ENCODE assay signal across 1 cellular context in the genomic region with DNA sequence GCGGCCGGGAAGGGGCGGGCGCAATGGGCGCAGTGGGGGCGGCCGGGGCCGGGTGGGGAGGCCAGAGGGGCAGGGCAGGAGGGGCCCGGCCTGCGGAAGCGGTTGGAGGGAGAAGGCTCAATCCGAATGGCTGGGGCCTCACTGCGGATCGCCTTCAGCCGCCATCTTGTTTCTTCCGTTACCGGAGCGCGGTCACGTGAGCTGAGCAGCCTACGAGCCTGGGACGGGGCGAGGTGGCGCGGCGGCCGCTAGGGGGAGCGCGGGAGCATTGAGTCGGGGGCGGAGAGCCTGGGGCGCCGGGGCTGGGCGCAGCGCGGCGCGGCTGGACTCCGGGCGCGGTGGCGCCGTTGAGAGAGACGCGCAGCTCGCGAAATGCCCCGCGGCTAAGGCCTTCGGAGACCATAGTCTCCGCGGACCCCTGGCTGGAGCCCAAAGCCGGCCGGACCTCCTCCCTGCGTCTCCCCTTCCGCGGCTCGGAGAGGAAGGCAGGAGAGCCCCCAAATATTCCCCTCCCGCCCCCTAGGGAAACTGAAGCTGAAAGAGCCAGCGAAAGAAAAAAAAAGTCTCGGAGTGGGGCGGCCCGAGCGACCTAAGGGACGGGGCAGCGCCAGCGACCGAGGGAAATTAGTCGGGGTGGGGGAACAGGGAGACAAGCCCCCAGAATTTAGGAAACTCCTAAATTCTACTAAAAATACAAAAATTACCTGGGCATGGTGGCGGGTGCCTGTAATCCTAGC.
TF ChIP-seq lines count a peak whose summit lies in the region.
"Not testable (repeated sequence)": the region's sequence is repeated elsewhere in the genome, so short reads cannot be mapped to it uniquely, and the experiment has no call there.

A gene (minus strand): TSS at position 190 of the 737 bp plus-strand sequence. CDS start 22,221 bp downstream, outside the sequence.

TF ChIP-seq in HepG2, 621 proteins besides CTCF, POLR2A, EP300 and RAD21 (continued from another document and continues in another):
- TF ChIP-seq, protein P1, sequence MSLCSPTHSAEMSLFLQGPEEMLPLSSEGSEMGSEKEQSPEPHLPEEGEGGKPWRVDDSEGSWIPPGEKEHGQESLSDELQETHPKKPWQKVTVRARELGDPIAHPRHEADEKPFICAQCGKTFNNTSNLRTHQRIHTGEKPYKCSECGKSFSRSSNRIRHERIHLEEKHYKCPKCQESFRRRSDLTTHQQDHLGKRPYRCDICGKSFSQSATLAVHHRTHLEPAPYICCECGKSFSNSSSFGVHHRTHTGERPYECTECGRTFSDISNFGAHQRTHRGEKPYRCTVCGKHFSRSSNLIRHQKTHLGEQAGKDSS (CRISPR knock-in tag; IDR thresholded peaks at IDR 0.05; ENCODE audit: borderline replicate concordance, low read depth) = peak; percentile 82; the same call in 1 of the 2 replicates
- TF ChIP-seq ZNF768 (CRISPR knock-in tag; IDR thresholded peaks at IDR 0.05) = peak; percentile 77
- TF ChIP-seq ZNF121 (CRISPR knock-in tag; IDR thresholded peaks at IDR 0.05) = 0 out of 2 replicates have a peak, but pooled peaks have one; percentile 38
- TF ChIP-seq TBX3 (IDR thresholded peaks at IDR 0.05; ENCODE audit: borderline replicate concordance) = peak; percentile 47; the same call in 1 of the 2 replicates
- TF ChIP-seq ASH2L (IDR thresholded peaks at IDR 0.05; ENCODE audit: insufficient read length, low read depth, low read length) = peak; percentile 76
- TF ChIP-seq TSC22D2 (CRISPR knock-in tag; IDR thresholded peaks at IDR 0.05; ENCODE audit: borderline replicate concordance) = peak; percentile 90
- 0 out of 2 replicates have a peak, but pooled peaks have one; percentile 37 for TF ChIP-seq JUND (CRISPR knock-in tag; IDR thresholded peaks at IDR 0.05)
- peak; percentile 80 for TF ChIP-seq BRD4 (CRISPR knock-in tag; IDR thresholded peaks at IDR 0.05)
- TF ChIP-seq, protein P2, sequence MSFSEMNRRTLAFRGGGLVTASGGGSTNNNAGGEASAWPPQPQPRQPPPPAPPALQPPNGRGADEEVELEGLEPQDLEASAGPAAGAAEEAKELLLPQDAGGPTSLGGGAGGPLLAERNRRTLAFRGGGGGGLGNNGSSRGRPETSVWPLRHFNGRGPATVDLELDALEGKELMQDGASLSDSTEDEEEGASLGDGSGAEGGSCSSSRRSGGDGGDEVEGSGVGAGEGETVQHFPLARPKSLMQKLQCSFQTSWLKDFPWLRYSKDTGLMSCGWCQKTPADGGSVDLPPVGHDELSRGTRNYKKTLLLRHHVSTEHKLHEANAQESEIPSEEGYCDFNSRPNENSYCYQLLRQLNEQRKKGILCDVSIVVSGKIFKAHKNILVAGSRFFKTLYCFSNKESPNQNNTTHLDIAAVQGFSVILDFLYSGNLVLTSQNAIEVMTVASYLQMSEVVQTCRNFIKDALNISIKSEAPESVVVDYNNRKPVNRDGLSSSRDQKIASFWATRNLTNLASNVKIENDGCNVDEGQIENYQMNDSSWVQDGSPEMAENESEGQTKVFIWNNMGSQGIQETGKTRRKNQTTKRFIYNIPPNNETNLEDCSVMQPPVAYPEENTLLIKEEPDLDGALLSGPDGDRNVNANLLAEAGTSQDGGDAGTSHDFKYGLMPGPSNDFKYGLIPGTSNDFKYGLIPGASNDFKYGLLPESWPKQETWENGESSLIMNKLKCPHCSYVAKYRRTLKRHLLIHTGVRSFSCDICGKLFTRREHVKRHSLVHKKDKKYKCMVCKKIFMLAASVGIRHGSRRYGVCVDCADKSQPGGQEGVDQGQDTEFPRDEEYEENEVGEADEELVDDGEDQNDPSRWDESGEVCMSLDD (CRISPR knock-in tag; IDR thresholded peaks at IDR 0.05; ENCODE audit: borderline replicate concordance) = 0 out of 2 replicates have a peak, but pooled peaks have one; percentile 71
- peak; percentile 59; the same call in 1 of the 2 replicates for TF ChIP-seq AHR (CRISPR knock-in tag; IDR thresholded peaks at IDR 0.05)
- TF ChIP-seq RXRB (CRISPR knock-in tag; IDR thresholded peaks at IDR 0.05; ENCODE audit: borderline replicate concordance) = peak; percentile 64
- TF ChIP-seq SOX13 (IDR thresholded peaks at IDR 0.05) = not testable (repeated sequence)
- TF ChIP-seq SOX13 (CRISPR knock-in tag; conservative IDR thresholded peaks at IDR 0.05 in 1 of 2, IDR thresholded peaks at IDR 0.05 in 1 of 2) = peak in 1 of 2 experiments; percentile 65; a peak in 2 of 4 replicates
- 0 out of 2 replicates have a peak, but pooled peaks have one; percentile 51 for TF ChIP-seq HOXD1 (CRISPR knock-in tag; IDR thresholded peaks at IDR 0.05)
- TF ChIP-seq REL (CRISPR knock-in tag; conservative IDR thresholded peaks at IDR 0.05) = 0 out of 2 replicates have a peak, but pooled peaks have one; percentile 47
- TF ChIP-seq TEAD3 (CRISPR knock-in tag; optimal IDR thresholded peaks at IDR 0.05; ENCODE audit: borderline replicate concordance) = peak; percentile 78
- TF ChIP-seq NAIF1 (CRISPR knock-in tag; IDR thresholded peaks at IDR 0.05; ENCODE audit: borderline replicate concordance) = 0 out of 2 replicates have a peak, but pooled peaks have one; percentile 27
- peak; percentile 66 for TF ChIP-seq POLR2AphosphoS5 (IDR thresholded peaks at IDR 0.05; ENCODE audit: low read depth, low read length)
- TF ChIP-seq, protein P3, sequence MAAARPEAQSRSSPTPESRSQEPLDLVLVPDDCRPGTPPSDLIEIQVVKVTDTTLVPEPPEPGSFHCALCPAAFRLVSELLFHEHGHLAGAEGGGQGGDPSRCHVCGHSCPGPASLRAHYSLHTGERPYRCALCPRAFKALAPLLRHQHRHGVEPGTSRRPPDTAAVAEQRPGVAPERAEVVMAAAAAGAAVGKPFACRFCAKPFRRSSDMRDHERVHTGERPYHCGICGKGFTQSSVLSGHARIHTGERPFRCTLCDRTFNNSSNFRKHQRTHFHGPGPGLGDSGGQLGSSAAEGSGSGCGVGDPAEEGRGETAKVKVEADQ (CRISPR knock-in tag; IDR thresholded peaks at IDR 0.05; ENCODE audit: borderline replicate concordance) = peak; percentile 66; the same call in 1 of the 2 replicates
- TF ChIP-seq, protein P4, sequence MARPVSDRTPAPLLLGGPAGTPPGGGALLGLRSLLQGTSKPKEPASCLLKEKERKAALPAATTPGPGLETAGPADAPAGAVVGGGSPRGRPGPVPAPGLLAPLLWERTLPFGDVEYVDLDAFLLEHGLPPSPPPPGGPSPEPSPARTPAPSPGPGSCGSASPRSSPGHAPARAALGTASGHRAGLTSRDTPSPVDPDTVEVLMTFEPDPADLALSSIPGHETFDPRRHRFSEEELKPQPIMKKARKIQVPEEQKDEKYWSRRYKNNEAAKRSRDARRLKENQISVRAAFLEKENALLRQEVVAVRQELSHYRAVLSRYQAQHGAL (CRISPR knock-in tag; IDR thresholded peaks at IDR 0.05; ENCODE audit: not compliant biosample characterization) = peak; percentile 34
- TF ChIP-seq ZNF792 (CRISPR knock-in tag; IDR thresholded peaks at IDR 0.05) = peak; percentile 85
- peak; percentile 80; the same call in 1 of the 2 replicates for TF ChIP-seq GTF2F1 (IDR thresholded peaks at IDR 0.05; ENCODE audit: low read length)
- TF ChIP-seq CCDC6 (CRISPR knock-in tag; IDR thresholded peaks at IDR 0.05) = peak; percentile 92
- peak; percentile 90 for TF ChIP-seq IRF2 (CRISPR knock-in tag; IDR thresholded peaks at IDR 0.05)
- TF ChIP-seq ZBTB3 (CRISPR knock-in tag; IDR thresholded peaks at IDR 0.05; ENCODE audit: borderline replicate concordance, low read depth) = peak; percentile 42; the same call in 1 of the 2 replicates
- peak; percentile 80 for TF ChIP-seq KLF12 (CRISPR knock-in tag; IDR thresholded peaks at IDR 0.05; ENCODE audit: borderline replicate concordance)
- TF ChIP-seq ZKSCAN8 (CRISPR knock-in tag; IDR thresholded peaks at IDR 0.05; ENCODE audit: borderline replicate concordance) = peak; percentile 76; the same call in 1 of the 2 replicates
- TF ChIP-seq, protein P5, sequence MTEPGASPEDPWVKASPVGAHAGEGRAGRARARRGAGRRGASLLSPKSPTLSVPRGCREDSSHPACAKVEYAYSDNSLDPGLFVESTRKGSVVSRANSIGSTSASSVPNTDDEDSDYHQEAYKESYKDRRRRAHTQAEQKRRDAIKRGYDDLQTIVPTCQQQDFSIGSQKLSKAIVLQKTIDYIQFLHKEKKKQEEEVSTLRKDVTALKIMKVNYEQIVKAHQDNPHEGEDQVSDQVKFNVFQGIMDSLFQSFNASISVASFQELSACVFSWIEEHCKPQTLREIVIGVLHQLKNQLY (CRISPR knock-in tag; IDR thresholded peaks at IDR 0.05) = peak; percentile 78; the same call in 1 of the 2 replicates
- TF ChIP-seq ZBTB20 (CRISPR knock-in tag; IDR thresholded peaks at IDR 0.05; ENCODE audit: borderline replicate concordance, low read depth) = peak; percentile 49; the same call in 1 of the 2 replicates
- TF ChIP-seq, protein P6, sequence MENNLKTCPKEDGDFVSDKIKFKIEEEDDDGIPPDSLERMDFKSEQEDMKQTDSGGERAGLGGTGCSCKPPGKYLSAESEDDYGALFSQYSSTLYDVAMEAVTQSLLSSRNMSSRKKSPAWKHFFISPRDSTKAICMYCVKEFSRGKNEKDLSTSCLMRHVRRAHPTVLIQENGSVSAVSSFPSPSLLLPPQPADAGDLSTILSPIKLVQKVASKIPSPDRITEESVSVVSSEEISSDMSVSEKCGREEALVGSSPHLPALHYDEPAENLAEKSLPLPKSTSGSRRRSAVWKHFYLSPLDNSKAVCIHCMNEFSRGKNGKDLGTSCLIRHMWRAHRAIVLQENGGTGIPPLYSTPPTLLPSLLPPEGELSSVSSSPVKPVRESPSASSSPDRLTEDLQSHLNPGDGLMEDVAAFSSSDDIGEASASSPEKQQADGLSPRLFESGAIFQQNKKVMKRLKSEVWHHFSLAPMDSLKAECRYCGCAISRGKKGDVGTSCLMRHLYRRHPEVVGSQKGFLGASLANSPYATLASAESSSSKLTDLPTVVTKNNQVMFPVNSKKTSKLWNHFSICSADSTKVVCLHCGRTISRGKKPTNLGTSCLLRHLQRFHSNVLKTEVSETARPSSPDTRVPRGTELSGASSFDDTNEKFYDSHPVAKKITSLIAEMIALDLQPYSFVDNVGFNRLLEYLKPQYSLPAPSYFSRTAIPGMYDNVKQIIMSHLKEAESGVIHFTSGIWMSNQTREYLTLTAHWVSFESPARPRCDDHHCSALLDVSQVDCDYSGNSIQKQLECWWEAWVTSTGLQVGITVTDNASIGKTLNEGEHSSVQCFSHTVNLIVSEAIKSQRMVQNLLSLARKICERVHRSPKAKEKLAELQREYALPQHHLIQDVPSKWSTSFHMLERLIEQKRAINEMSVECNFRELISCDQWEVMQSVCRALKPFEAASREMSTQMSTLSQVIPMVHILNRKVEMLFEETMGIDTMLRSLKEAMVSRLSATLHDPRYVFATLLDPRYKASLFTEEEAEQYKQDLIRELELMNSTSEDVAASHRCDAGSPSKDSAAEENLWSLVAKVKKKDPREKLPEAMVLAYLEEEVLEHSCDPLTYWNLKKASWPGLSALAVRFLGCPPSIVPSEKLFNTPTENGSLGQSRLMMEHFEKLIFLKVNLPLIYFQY (CRISPR knock-in tag; IDR thresholded peaks at IDR 0.05; ENCODE audit: borderline replicate concordance) = peak; percentile 59; the same call in 1 of the 2 replicates
- TF ChIP-seq ZNF510 (CRISPR knock-in tag; IDR thresholded peaks at IDR 0.05; ENCODE audit: low read depth) = 0 out of 2 replicates have a peak, but pooled peaks have one; percentile 1
- TF ChIP-seq CBFB (CRISPR knock-in tag; IDR thresholded peaks at IDR 0.05) = peak; percentile 41; the same call in 1 of the 2 replicates
- 0 out of 2 replicates have a peak, but pooled peaks have one; percentile 18 for TF ChIP-seq ZNF468 (CRISPR knock-in tag; IDR thresholded peaks at IDR 0.05)
- peak; percentile 92 for TF ChIP-seq ZNF772 (CRISPR knock-in tag; IDR thresholded peaks at IDR 0.05)
- peak; percentile 80 for TF ChIP-seq KAT8 (CRISPR knock-in tag; IDR thresholded peaks at IDR 0.05)
- TF ChIP-seq SPEN (CRISPR knock-in tag; IDR thresholded peaks at IDR 0.05; ENCODE audit: low read depth) = peak; percentile 89
- peak; percentile 73; the same call in 1 of the 2 replicates for TF ChIP-seq NFKB2 (CRISPR knock-in tag; IDR thresholded peaks at IDR 0.05; ENCODE audit: borderline replicate concordance)
- peak; percentile 80; the same call in 1 of the 2 replicates for TF ChIP-seq ZSCAN21 (CRISPR knock-in tag; IDR thresholded peaks at IDR 0.05; ENCODE audit: borderline replicate concordance)
- TF ChIP-seq, protein P7, sequence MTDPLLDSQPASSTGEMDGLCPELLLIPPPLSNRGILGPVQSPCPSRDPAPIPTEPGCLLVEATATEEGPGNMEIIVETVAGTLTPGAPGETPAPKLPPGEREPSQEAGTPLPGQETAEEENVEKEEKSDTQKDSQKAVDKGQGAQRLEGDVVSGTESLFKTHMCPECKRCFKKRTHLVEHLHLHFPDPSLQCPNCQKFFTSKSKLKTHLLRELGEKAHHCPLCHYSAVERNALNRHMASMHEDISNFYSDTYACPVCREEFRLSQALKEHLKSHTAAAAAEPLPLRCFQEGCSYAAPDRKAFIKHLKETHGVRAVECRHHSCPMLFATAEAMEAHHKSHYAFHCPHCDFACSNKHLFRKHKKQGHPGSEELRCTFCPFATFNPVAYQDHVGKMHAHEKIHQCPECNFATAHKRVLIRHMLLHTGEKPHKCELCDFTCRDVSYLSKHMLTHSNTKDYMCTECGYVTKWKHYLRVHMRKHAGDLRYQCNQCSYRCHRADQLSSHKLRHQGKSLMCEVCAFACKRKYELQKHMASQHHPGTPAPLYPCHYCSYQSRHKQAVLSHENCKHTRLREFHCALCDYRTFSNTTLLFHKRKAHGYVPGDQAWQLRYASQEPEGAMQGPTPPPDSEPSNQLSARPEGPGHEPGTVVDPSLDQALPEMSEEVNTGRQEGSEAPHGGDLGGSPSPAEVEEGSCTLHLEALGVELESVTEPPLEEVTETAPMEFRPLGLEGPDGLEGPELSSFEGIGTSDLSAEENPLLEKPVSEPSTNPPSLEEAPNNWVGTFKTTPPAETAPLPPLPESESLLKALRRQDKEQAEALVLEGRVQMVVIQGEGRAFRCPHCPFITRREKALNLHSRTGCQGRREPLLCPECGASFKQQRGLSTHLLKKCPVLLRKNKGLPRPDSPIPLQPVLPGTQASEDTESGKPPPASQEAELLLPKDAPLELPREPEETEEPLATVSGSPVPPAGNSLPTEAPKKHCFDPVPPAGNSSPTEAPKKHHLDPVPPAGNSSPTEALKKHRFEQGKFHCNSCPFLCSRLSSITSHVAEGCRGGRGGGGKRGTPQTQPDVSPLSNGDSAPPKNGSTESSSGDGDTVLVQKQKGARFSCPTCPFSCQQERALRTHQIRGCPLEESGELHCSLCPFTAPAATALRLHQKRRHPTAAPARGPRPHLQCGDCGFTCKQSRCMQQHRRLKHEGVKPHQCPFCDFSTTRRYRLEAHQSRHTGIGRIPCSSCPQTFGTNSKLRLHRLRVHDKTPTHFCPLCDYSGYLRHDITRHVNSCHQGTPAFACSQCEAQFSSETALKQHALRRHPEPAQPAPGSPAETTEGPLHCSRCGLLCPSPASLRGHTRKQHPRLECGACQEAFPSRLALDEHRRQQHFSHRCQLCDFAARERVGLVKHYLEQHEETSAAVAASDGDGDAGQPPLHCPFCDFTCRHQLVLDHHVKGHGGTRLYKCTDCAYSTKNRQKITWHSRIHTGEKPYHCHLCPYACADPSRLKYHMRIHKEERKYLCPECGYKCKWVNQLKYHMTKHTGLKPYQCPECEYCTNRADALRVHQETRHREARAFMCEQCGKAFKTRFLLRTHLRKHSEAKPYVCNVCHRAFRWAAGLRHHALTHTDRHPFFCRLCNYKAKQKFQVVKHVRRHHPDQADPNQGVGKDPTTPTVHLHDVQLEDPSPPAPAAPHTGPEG (CRISPR knock-in tag; IDR thresholded peaks at IDR 0.05) = peak; percentile 40
- peak; percentile 88; the same call in 1 of the 2 replicates for TF ChIP-seq ZNF556 (CRISPR knock-in tag; IDR thresholded peaks at IDR 0.05; ENCODE audit: borderline replicate concordance)
- TF ChIP-seq REPIN1 (CRISPR knock-in tag; IDR thresholded peaks at IDR 0.05; ENCODE audit: borderline replicate concordance, low read depth) = peak; percentile 81; the same call in 1 of the 2 replicates
- peak; percentile 94 for TF ChIP-seq SKI (IDR thresholded peaks at IDR 0.05; ENCODE audit: partially characterized antibody)
- TF ChIP-seq THAP11 (CRISPR knock-in tag; IDR thresholded peaks at IDR 0.05) = peak; percentile 84
